In genomic region chr18:10439898-10440297, GRCh38 we compare ENCODE assay signal across 10 cellular contexts. TPM values are rescaled to one million over a fixed set of nuclear protein-coding genes. Genes with fewer than 3 reads are reported as not detected.
"Had no signal": no experiment of that assay in that cellular context is flagged by ENCODE, and none has a peak within 500 bp of the region (broad histone marks: within the 10 kb centered on the region; RNA-seq: fewer than 3 reads in every experiment).

No MANE protein-coding gene starts in this region.

- H3K27ac Mint-ChIP-seq: GM23338, HFFc6, IgD-negative memory B cell had no signal

- H3K4me1 Mint-ChIP-seq: IgD-negative memory B cell had no signal

- H3K4me2 ChIP-seq: GM23338 had no signal

- H2AFZ ChIP-seq: GM23338 had no signal

- H3K9me3 Mint-ChIP-seq: GM23338, HFFc6, IgD-negative memory B cell had no signal

- H3K4me1 ChIP-seq: HAP-1 had no signal

- H3K36me3 ChIP-seq: HAP-1 had no signal

- DNase-seq: HFFc6 had no signal

- H3K4me3 ChIP-seq: GM23338, HAP-1 had no signal

- H3K27ac ChIP-seq: HL-60 had no signal

- H3K9me3 ChIP-seq: HAP-1 had no signal

- H3K36me3 Mint-ChIP-seq: IgD-negative memory B cell had no signal

- FAIRE-seq: H1, H54, HepG2 had no signal

- ATAC-seq: GM23338, HCT116, HepG2 had no signal

- H3K4me3 Mint-ChIP-seq: GM23338, HFFc6, IgD-negative memory B cell had no signal

RNA-seq across cellular contexts. Expression of gene APCDD1, which starts 14.5 kb away (rescaled TPM):
- total RNA-seq: HT1080 had no signal
